Comparison of ENCODE assay signal across 26 cellular contexts in the genomic region with DNA sequence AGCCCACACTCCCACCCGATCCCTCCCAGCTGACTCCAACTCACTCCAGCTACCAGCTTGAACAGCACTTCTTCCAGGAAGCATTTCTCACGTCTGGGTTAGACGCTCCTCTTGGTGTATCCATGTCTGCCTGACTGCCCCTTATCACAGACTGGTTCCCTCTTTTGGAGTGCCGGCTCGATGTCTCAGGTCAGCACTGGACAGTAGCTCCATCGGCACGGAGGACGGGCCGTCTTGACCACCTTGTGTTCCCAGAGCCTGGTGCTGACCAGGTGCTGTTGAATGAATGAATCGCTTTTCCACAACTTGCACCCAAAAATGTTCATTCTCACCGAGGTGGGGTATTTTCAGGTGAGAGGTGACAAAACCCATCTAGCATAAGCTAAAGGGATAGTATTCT.
"Had no signal": no experiment of that assay in that cellular context is flagged by ENCODE, and none has a peak within 500 bp of the region (broad histone marks: within the 10 kb centered on the region; RNA-seq: fewer than 3 reads in every experiment).

No MANE protein-coding gene starts in this region.

- H3K27me3 Mint-ChIP-seq: activated CD4-positive, alpha-beta T cell treated with anti-CD3 and anti-CD28 coated beads, Interleukin-2, amount 10 ng/mL, durations not matched to agents 7 days and 5 days; activated naive CD4-positive, alpha-beta T cell treated with anti-CD3 and anti-CD28 coated beads, Interleukin-2, amount 50 U/mL, for 24 hours; effector memory CD8-positive, alpha-beta T cell; stimulated activated naive CD8-positive, alpha-beta T cell treated with anti-CD3 and anti-CD28 coated beads, Interleukin-15, amount 100 ng/mL, for 72 hours had no signal

- H3K9me3 Mint-ChIP-seq: activated naive CD4-positive, alpha-beta T cell treated with anti-CD3 and anti-CD28 coated beads, Interleukin-2, amount 50 U/mL, for 24 hours; effector memory CD8-positive, alpha-beta T cell; nephron had no signal

- ATAC-seq: effector memory CD8-positive, alpha-beta T cell; left colon; lower lobe of right lung; stimulated activated naive CD8-positive, alpha-beta T cell treated with anti-CD3 and anti-CD28 coated beads, Interleukin-15, amount 100 ng/mL, for 72 hours had no signal

- H3K4me3 Mint-ChIP-seq: activated CD4-positive, alpha-beta T cell treated with anti-CD3 and anti-CD28 coated beads, Interleukin-2, amount 10 ng/mL, durations not matched to agents 7 days and 5 days; activated naive CD4-positive, alpha-beta T cell treated with anti-CD3 and anti-CD28 coated beads, Interleukin-2, amount 50 U/mL, for 24 hours; effector memory CD8-positive, alpha-beta T cell; mesothelial cell of epicardium; nephron; stimulated activated naive CD8-positive, alpha-beta T cell treated with anti-CD3 and anti-CD28 coated beads, Interleukin-15, amount 100 ng/mL, for 72 hours had no signal

- H3K4me1 ChIP-seq: suprapubic skin had no signal

- H3K36me3 Mint-ChIP-seq: mesothelial cell of epicardium had no signal

- H3K27me3 ChIP-seq: cardiac muscle cell, suprapubic skin had no signal

- H3K36me3 ChIP-seq: cardiac muscle cell, lower lobe of right lung, suprapubic skin had no signal

- H3K27ac Mint-ChIP-seq: activated naive CD4-positive, alpha-beta T cell treated with anti-CD3 and anti-CD28 coated beads, Interleukin-2, amount 50 U/mL, for 24 hours; mesothelial cell of epicardium; nephron had no signal

- DNase-seq: activated CD4-positive, alpha-beta T cell treated with anti-CD3 and anti-CD28 coated beads, Interleukin-2, amount 10 ng/mL, durations not matched to agents 7 days and 5 days; activated CD8-positive, alpha-beta memory T cell treated with anti-CD3 and anti-CD28 coated beads, Interleukin-2, amount 50 U/mL, for 4 hours; activated gamma-delta T cell; activated T-cell treated with anti-CD3 and anti-CD28 coated beads, Interleukin-2, amount 50 U/mL, for 48 hours; amniotic stem cell; dermis blood vessel endothelial cell; effector memory CD8-positive, alpha-beta T cell; foreskin fibroblast; hypothalamus; islet precursor cell; left colon; lower lobe of right lung; occipital lobe; retina; stimulated activated CD4-positive, alpha-beta T cell treated with anti-CD3 and anti-CD28 coated beads, Interleukin-12 subunit alpha, Interleukin-12 subunit beta, amount 100 ng/mL, for 4 hours; stimulated activated CD4-positive, alpha-beta T cell treated with anti-CD3 and anti-CD28 coated beads, Interleukin-1b, Interleukin-23, amount 100 ng/mL, for 48 hours; stimulated activated naive CD8-positive, alpha-beta T cell treated with anti-CD3 and anti-CD28 coated beads, Interleukin-15, amount 100 ng/mL, for 72 hours; T-helper 1 cell; T1000; trophoblast cell had no signal

- H3K4me3 ChIP-seq: cardiac muscle cell, lower lobe of right lung, suprapubic skin had no signal

- H3K4me1 Mint-ChIP-seq: activated CD4-positive, alpha-beta T cell treated with anti-CD3 and anti-CD28 coated beads, Interleukin-2, amount 10 ng/mL, durations not matched to agents 7 days and 5 days had no signal

- H3K27ac ChIP-seq: cardiac muscle cell, epithelial cell of prostate, lower lobe of right lung, suprapubic skin had no signal

- H3K9me3 ChIP-seq: lower lobe of right lung, suprapubic skin had no signal
